ENCODE assay signal across 9 cellular contexts in genomic region chr17:60139438-60140285, GRCh38.
A peak's percentile ranks its signal among the peaks of the same experiment; 100 is the strongest.
DNase-seq lines count a peak whose midpoint lies in the region; TF ChIP-seq lines count a peak whose summit lies in the region.
"Had no signal": no experiment of that assay in that cellular context is flagged by ENCODE, and none has a peak within 500 bp of the region (broad histone marks: within the 10 kb centered on the region; RNA-seq: fewer than 3 reads in every experiment).

No MANE protein-coding gene starts in this region.

- TF ChIP-seq CTCF in GM12872 (IDR thresholded peaks at IDR 0.05; ENCODE audit: insufficient read depth, low read depth, low read length) = peak; percentile 37; the same call in 2 of the 3 replicates
- peak; percentile 82 for TF ChIP-seq CTCF in astrocyte of the spinal cord (IDR thresholded peaks at IDR 0.05; ENCODE audit: low read depth, low read length)

- DNase-seq in T-helper 9 cell (peak; percentile 66), astrocyte of the spinal cord (ENCODE audit: low read depth, low spot score) (peak; percentile 64), iPS-NIHi11 (ENCODE audit: low spot score) (peak; percentile 90), NCI-H510A (lab: John Stamatoyannopoulos, UW) (no peak), RKO (ENCODE audit: low spot score) (no peak), DMS 273 (lab: John Stamatoyannopoulos, UW; ENCODE audit: unreplicated experiment) (no peak)
- peak; percentile 13 to 53 (median 49) for DNase-seq in stimulated activated CD4-positive, alpha-beta T cell treated with anti-CD3 and anti-CD28 coated beads, Interleukin-12 subunit alpha, Interleukin-12 subunit beta, amount 100 ng/mL, for 48 hours (ENCODE audit: low read depth in 2 of 3, low spot score in 1 of 3)

- in situ Hi-C loops in astrocyte of the spinal cord (cut with HindIII; ENCODE audit: low sequenced_read_pairs) = no loop called here

- H3K4me3 ChIP-seq in astrocyte of the spinal cord (ENCODE audit: low read depth, low read length) = no peak overlapping the region
- H3K4me3 ChIP-seq: SK-N-MC had no signal

Comparison
In these comparisons a context has a peak if more than half of its experiments do, and no peak if none do; other contexts are left out.
1. DNase-seq: peak in T-helper 9 cell (single experiment), astrocyte of the spinal cord (single experiment), iPS-NIHi11 (single experiment) and stimulated activated CD4-positive, alpha-beta T cell treated with anti-CD3 and anti-CD28 coated beads, Interleukin-12 subunit alpha, Interleukin-12 subunit beta, amount 100 ng/mL, for 48 hours (3 of 3); none in NCI-H510A (single experiment), RKO (single experiment) and DMS 273 (single experiment).